Comparison of ENCODE assay signal across 3 cellular contexts in genomic region chr5:52409835-52410234, GRCh38.
"Had no signal": no experiment of that assay in that cellular context is flagged by ENCODE, and none has a peak within 500 bp of the region (broad histone marks: within the 10 kb centered on the region; RNA-seq: fewer than 3 reads in every experiment).

No MANE protein-coding gene starts in this region.

- H3K4me3 ChIP-seq: GM12878 had no signal

- ATAC-seq: GM12878 had no signal

- DNase-seq: GDM1, GF-D8 had no signal
